22 cellular contexts compared by ENCODE assay signal in genomic region chr12:89234324-89235114, GRCh38.
DNase-seq lines count a peak whose midpoint lies in the region; ATAC-seq and TF ChIP-seq lines count a peak whose summit lies in the region.
"Had no signal": no experiment of that assay in that cellular context is flagged by ENCODE, and none has a peak within 500 bp of the region (broad histone marks: within the 10 kb centered on the region; RNA-seq: fewer than 3 reads in every experiment).

No MANE protein-coding gene starts in this region.

- dilution Hi-C loops in mammary epithelial cell (cut with HindIII; ENCODE audit: low sequenced_read_pairs): no loop called here

- H3K9ac ChIP-seq in mammary epithelial cell (ENCODE audit: insufficient read depth, low read length): no peak overlapping the region

- intact Hi-C loops in mammary epithelial cell (cut with micrococcal nuclease): no loop called here

- H3K4me3 ChIP-seq in HL-60 (replicated peaks; ENCODE audit: insufficient read depth, low read length) (no peak overlapping the region), mammary epithelial cell (replicated peaks in 1 of 3; ENCODE audit: insufficient read depth in 1 of 3, low read depth in 2 of 3, low read length in 3 of 3) (no peak overlapping the region), neutrophil (ENCODE audit: low read depth in 1 of 2, low read length in 1 of 2) (no peak overlapping the region)
- H3K4me3 ChIP-seq: coronary artery, prostate gland had no signal

- no peak overlapping the region for H3K4me2 ChIP-seq in mammary epithelial cell (ENCODE audit: insufficient read depth, low read depth, low read length)

- peaks cover 10 to 16% of the 10 kb centered on the region in 2 donors for H3K36me3 Mint-ChIP-seq in activated T-cell treated with anti-CD3 and anti-CD28 coated beads, Interleukin-2, amount 50 U/mL, for 72 hours (ENCODE audit: insufficient read depth in 2 of 2)
- H3K36me3 Mint-ChIP-seq: mesothelial cell of epicardium; stimulated activated memory B cell treated with anti-CD40 and anti-IgM and Interleukin-4, amounts not matched to agents 10 μg/mL and 1 μg/mL and 100 μg/mL, for 72 hours had no signal

- H3K27me3 Mint-ChIP-seq in activated T-cell treated with anti-CD3 and anti-CD28 coated beads, Interleukin-2, amount 50 U/mL, for 72 hours (ENCODE audit: low read depth): no peaks in the 10 kb centered on the region
- H3K27me3 Mint-ChIP-seq: stimulated activated memory B cell treated with anti-CD40 and anti-IgM and Interleukin-4, amounts not matched to agents 10 μg/mL and 1 μg/mL and 100 μg/mL, for 72 hours had no signal

- H3K79me2 ChIP-seq in mammary epithelial cell (ENCODE audit: insufficient read depth, low read length): no peaks in the 10 kb centered on the region

- H3K9me3 Mint-ChIP-seq in activated T-cell treated with anti-CD3 and anti-CD28 coated beads, Interleukin-2, amount 50 U/mL, for 72 hours: peaks cover 9 to 11% of the 10 kb centered on the region in 2 donors
- H3K9me3 Mint-ChIP-seq: endodermal cell had no signal

- H3K4me3 Mint-ChIP-seq in activated T-cell treated with anti-CD3 and anti-CD28 coated beads, Interleukin-2, amount 50 U/mL, for 72 hours: peak overlapping the region in 1 of 2 donors; percentile 69
- H3K4me3 Mint-ChIP-seq: endodermal cell; mesothelial cell of epicardium; neural crest cell; stimulated activated memory B cell treated with anti-CD40 and anti-IgM and Interleukin-4, amounts not matched to agents 10 μg/mL and 1 μg/mL and 100 μg/mL, for 72 hours had no signal

- peaks cover 67% of the 10 kb centered on the region for H3K4me1 Mint-ChIP-seq in activated T-cell treated with anti-CD3 and anti-CD28 coated beads, Interleukin-2, amount 50 U/mL, for 72 hours (ENCODE audit: low read depth)

- H3K27ac ChIP-seq in HL-60 (replicated peaks) (peak overlapping the region; percentile 54; the same call in 1 of the 2 replicates), mammary epithelial cell (ENCODE audit: insufficient read depth, low read depth, low read length) (no peak overlapping the region), neutrophil (peak overlapping the region; percentile 82)
- H3K27ac ChIP-seq: brain microvascular endothelial cell, coronary artery, prostate gland had no signal

- H3K9me3 ChIP-seq in mammary epithelial cell (replicated peaks; ENCODE audit: insufficient read depth, low read length) (no peaks in the 10 kb centered on the region), neutrophil (no peaks in the 10 kb centered on the region)
- H3K9me3 ChIP-seq: prostate gland had no signal

- in situ Hi-C loops in mammary epithelial cell (cut with MboI; ENCODE audit: low sequenced_read_pairs in 2 of 2): no loop called here

- 73% methylated on average over 4 of the region's 4 CpGs for WGBS in mammary epithelial cell (ENCODE audit: low coverage, missing lambda C conversion rate)

- CTCF ChIA-PET in mammary epithelial cell (lab: Charles Lee; ENCODE audit: low non-redundant PET): no interaction called here

- TF ChIP-seq CTCF in HL-60 (IDR thresholded peaks at IDR 0.05; ENCODE audit: insufficient read depth, low read length) (no peak), mammary epithelial cell (conservative IDR thresholded peaks at IDR 0.05 in 1 of 2, IDR thresholded peaks at IDR 0.05 in 1 of 2; ENCODE audit: extremely low read depth in 1 of 2, insufficient read depth in 1 of 2, low read depth in 1 of 2, low read length in 2 of 2) (no peak), neutrophil (IDR thresholded peaks at IDR 0.05) (no peak)

- no peak overlapping the region for H2AFZ ChIP-seq in mammary epithelial cell (ENCODE audit: low read depth, low read length)

- no TSS peak for BruUV-seq in mammary epithelial cell (replicated peaks; lab: Mats Ljungman, UMichigan)

- H3K27ac Mint-ChIP-seq in activated T-cell treated with anti-CD3 and anti-CD28 coated beads, Interleukin-2, amount 50 U/mL, for 72 hours: peak overlapping the region; percentile 78
- H3K27ac Mint-ChIP-seq: endodermal cell; mesothelial cell of epicardium; stimulated activated memory B cell treated with anti-CD40 and anti-IgM and Interleukin-4, amounts not matched to agents 10 μg/mL and 1 μg/mL and 100 μg/mL, for 72 hours had no signal

- H3K4me1 ChIP-seq in mammary epithelial cell (ENCODE audit: insufficient read depth, low read length): peaks cover 51% of the 10 kb centered on the region
- H3K4me1 ChIP-seq in neutrophil (ENCODE audit: control insufficient read depth in 1 of 2, insufficient read depth in 1 of 2, low read depth in 1 of 2, low read length in 1 of 2): peaks cover 19 to 28% of the 10 kb centered on the region in 2 experiments
- H3K4me1 ChIP-seq: prostate gland had no signal

- H3K27me3 ChIP-seq in HL-60 (ENCODE audit: insufficient read depth, poor library complexity, severe bottlenecking) (no peaks in the 10 kb centered on the region), mammary epithelial cell (ENCODE audit: insufficient read depth, low read length) (no peaks in the 10 kb centered on the region), neutrophil (no peaks in the 10 kb centered on the region)
- H3K27me3 ChIP-seq: brain microvascular endothelial cell had no signal

- H3K36me3 ChIP-seq in mammary epithelial cell (ENCODE audit: insufficient read depth, low read length) (no peaks in the 10 kb centered on the region), neutrophil (no peaks in the 10 kb centered on the region)
- H3K36me3 ChIP-seq: brain microvascular endothelial cell, prostate gland had no signal

- H4K20me1 ChIP-seq in mammary epithelial cell (ENCODE audit: insufficient read depth, low read length): no peaks in the 10 kb centered on the region

- DNase-seq in activated T-cell treated with anti-CD3 and anti-CD28 coated beads, Interleukin-2, amount 50 U/mL, for 72 hours: no peak
- no peak for DNase-seq in activated T-cell treated with anti-CD3 and anti-CD28 coated beads for 4 hours
- DNase-seq in HL-60 (ENCODE audit: low read depth in 1 of 2, low spot score in 1 of 2): no peak
- peak; percentile 31 for DNase-seq in mammary epithelial cell
- no peak for DNase-seq in glomerular visceral epithelial cell (ENCODE audit: extremely low spot score)
- DNase-seq in NCI-H1092 treated with DMSO at 0.1 percent for 48 hours (lab: John Stamatoyannopoulos, UW): no peak
- DNase-seq in NAMALWA (ENCODE audit: low spot score): no peak
- DNase-seq: ACHN; activated CD4-positive, CD25-positive, alpha-beta regulatory T cell; activated effector memory CD4-positive, alpha-beta T cell treated with Interleukin-2 at 50 U/mL for 16 hours; brain microvascular endothelial cell; C1 segment of cervical spinal cord; endodermal cell; left cardiac atrium; NCI-H187; NCI-H526 treated with DMSO at 0.1 percent for 48 hours had no signal

- peak in 1 of 2 donors; percentile 14 for ATAC-seq in activated T-cell treated with anti-CD3 and anti-CD28 coated beads, Interleukin-2, amount 50 U/mL, for 72 hours (replicated peaks in 1 of 2)
- ATAC-seq: left cardiac atrium; stimulated activated memory B cell treated with anti-CD40 and anti-IgM and Interleukin-4, amounts not matched to agents 10 μg/mL and 1 μg/mL and 100 μg/mL, for 72 hours had no signal
